20 cellular contexts compared by ENCODE assay signal in the genomic region with DNA sequence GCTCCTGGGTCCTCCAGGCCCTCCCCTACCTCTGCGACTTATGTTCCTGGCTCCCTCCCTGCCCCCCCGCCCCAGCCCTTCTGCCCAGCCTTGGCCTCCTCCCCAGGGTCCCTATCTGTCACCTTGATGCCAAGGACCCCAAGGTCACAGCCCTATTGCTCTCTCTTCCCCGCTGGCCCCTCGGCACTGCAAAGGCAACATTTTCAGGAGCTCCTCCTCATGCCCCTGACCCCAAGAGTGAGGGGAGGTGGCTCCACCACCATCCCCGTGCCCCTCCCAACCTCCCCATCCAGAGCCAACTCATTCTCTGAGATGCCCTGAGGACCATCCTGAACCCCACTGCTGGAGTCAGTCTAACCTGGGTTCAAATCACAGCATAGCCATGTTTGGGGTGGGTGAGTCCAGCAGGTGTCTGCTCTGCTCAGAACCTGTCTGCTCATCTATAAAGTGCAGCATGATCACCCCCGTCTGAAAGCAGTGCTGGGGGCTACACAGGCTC. TPM values are rescaled to one million over a fixed set of nuclear protein-coding genes. Genes with fewer than 3 reads are reported as not detected.
DNase-seq lines count a peak whose midpoint lies in the region; ATAC-seq and TF ChIP-seq lines count a peak whose summit lies in the region.
"Had no signal": no experiment of that assay in that cellular context is flagged by ENCODE, and none has a peak within 500 bp of the region (broad histone marks: within the 10 kb centered on the region; RNA-seq: fewer than 3 reads in every experiment).

No MANE protein-coding gene starts in this region.

- intact Hi-C loops in breast epithelium (cut with DNase I; ENCODE audit: low total_unique reads), result no loop called here
- intact Hi-C loops in MCF 10A (cut with micrococcal nuclease), result no loop called here
- intact Hi-C loops in right cardiac atrium (cut with DNase I), result no loop called here

- H3K36me3 Mint-ChIP-seq in MCF 10A (ENCODE audit: insufficient read depth, unreplicated experiment) (no peaks in the 10 kb centered on the region), type B pancreatic cell (no peaks in the 10 kb centered on the region)
- H3K36me3 Mint-ChIP-seq: memory B cell; stimulated activated effector memory CD8-positive, alpha-beta T cell treated with anti-CD3 and anti-CD28 coated beads, Interleukin-12 subunit alpha, Interleukin-12 subunit beta, amount 100 ng/mL, for 72 hours had no signal

- ATAC-seq in right cardiac atrium (no peak), GM21619 (IDR thresholded peaks at IDR 0.05; ENCODE audit: unreplicated experiment) (no peak)
- ATAC-seq: activated CD4-positive, CD25-positive, alpha-beta regulatory T cell treated with anti-CD3 and anti-CD28 coated beads, Interleukin-2, amount 50 U/mL, for 24 hours; activated naive CD8-positive, alpha-beta T cell treated with anti-CD3 and anti-CD28 coated beads, Interleukin-2, amount 50 U/mL, for 24 hours; stimulated activated effector memory CD8-positive, alpha-beta T cell treated with anti-CD3 and anti-CD28 coated beads, Interleukin-12 subunit alpha, Interleukin-12 subunit beta, amount 100 ng/mL, for 72 hours had no signal

- H3K9me3 Mint-ChIP-seq in MCF 10A (ENCODE audit: unreplicated experiment) (no peaks in the 10 kb centered on the region), type B pancreatic cell (no peaks in the 10 kb centered on the region)
- H3K9me3 Mint-ChIP-seq: activated naive CD8-positive, alpha-beta T cell treated with anti-CD3 and anti-CD28 coated beads, Interleukin-2, amount 50 U/mL, for 24 hours; CD8-positive, alpha-beta memory T cell; memory B cell; stimulated activated effector memory CD8-positive, alpha-beta T cell treated with anti-CD3 and anti-CD28 coated beads, Interleukin-12 subunit alpha, Interleukin-12 subunit beta, amount 100 ng/mL, for 72 hours had no signal

- no peaks in the 10 kb centered on the region for H3K79me2 ChIP-seq in osteoblast (ENCODE audit: insufficient read depth, low read length)

- DNase-seq in breast epithelium (ENCODE audit: low spot score in 2 of 2) (peak in 1 of 2 donors; percentile 45), MCF 10A (ENCODE audit: unreplicated experiment) (no peak), right cardiac atrium (peak in 1 of 3 donors; percentile 42), osteoblast (ENCODE audit: insufficient read length, low spot score, missing footprints) (peak; percentile 44), type B pancreatic cell (ENCODE audit: extremely low spot score, unreplicated experiment) (no peak), middle frontal gyrus (ENCODE audit: extremely low spot score, low spot score) (no peak), glomerular visceral epithelial cell (ENCODE audit: extremely low spot score) (no peak)
- DNase-seq: activated naive CD8-positive, alpha-beta T cell treated with anti-CD3 and anti-CD28 coated beads, Interleukin-2, amount 50 U/mL, for 24 hours; CD8-positive, alpha-beta memory T cell; Karpas-422; NCI-H1436 treated with DMSO at 0.1 percent for 48 hours; NCI-H524 treated with DMSO at 0.1 percent for 48 hours; stimulated activated CD4-positive, alpha-beta T cell treated with anti-CD3 and anti-CD28 coated beads, Interleukin-4, amount 100 ng/mL, for 1 hour; T-helper 1 cell had no signal

- BruUV-seq in MCF 10A (replicated peaks; lab: Mats Ljungman, UMichigan), result no TSS peak

- H3K27me3 ChIP-seq in breast epithelium, result no peaks in the 10 kb centered on the region
- H3K27me3 ChIP-seq in right cardiac atrium (ENCODE audit: control insufficient read depth, insufficient read depth), result no peaks in the 10 kb centered on the region
- peaks cover 49% of the 10 kb centered on the region for H3K27me3 ChIP-seq in osteoblast (ENCODE audit: insufficient read depth, low read length)

- H3K4me3 ChIP-seq in breast epithelium, result peak overlapping the region; percentile 31 to 66 (median 32)
- H3K4me3 ChIP-seq in right cardiac atrium (ENCODE audit: low read length), result peak overlapping the region; percentile 34
- no peak overlapping the region for H3K4me3 ChIP-seq in osteoblast (ENCODE audit: insufficient read depth, low read length)

- CTCF ChIA-PET in MCF 10A (lab: Yijun Ruan, JAX), result interaction anchor here (0.7 kb wide), 1 partner anchor 37 kb away, joined by 3 read pairs; no protein-coding TSS in a partner anchor

- no peak for TF ChIP-seq POLR2A in breast epithelium (IDR thresholded peaks at IDR 0.05)

- peaks cover 4% of the 10 kb centered on the region for H4K20me1 ChIP-seq in osteoblast (ENCODE audit: insufficient read depth, low read length)

- no peak overlapping the region for H3K4me2 ChIP-seq in osteoblast (ENCODE audit: insufficient read depth, low read length)

- peak overlapping the region in 1 of 2 donors; percentile 68 for H3K27ac ChIP-seq in breast epithelium
- H3K27ac ChIP-seq in right cardiac atrium (ENCODE audit: low read length), result peak overlapping the region; percentile 65
- no peak overlapping the region for H3K27ac ChIP-seq in osteoblast (ENCODE audit: low read depth, low read length)

- no peak overlapping the region for H3K4me3 Mint-ChIP-seq in MCF 10A (ENCODE audit: unreplicated experiment)
- peak overlapping the region; percentile 39 for H3K4me3 Mint-ChIP-seq in type B pancreatic cell
- H3K4me3 Mint-ChIP-seq: activated naive CD8-positive, alpha-beta T cell treated with anti-CD3 and anti-CD28 coated beads, Interleukin-2, amount 50 U/mL, for 24 hours; CD8-positive, alpha-beta memory T cell; memory B cell; stimulated activated effector memory CD8-positive, alpha-beta T cell treated with anti-CD3 and anti-CD28 coated beads, Interleukin-12 subunit alpha, Interleukin-12 subunit beta, amount 100 ng/mL, for 72 hours had no signal

- POLR2A ChIA-PET in MCF 10A (lab: Yijun Ruan, JAX), result no interaction called here

- no peaks in the 10 kb centered on the region for H3K4me1 Mint-ChIP-seq in MCF 10A (ENCODE audit: insufficient read depth, unreplicated experiment)
- peaks cover 5% of the 10 kb centered on the region for H3K4me1 Mint-ChIP-seq in type B pancreatic cell (ENCODE audit: unreplicated experiment)
- H3K4me1 Mint-ChIP-seq: activated naive CD8-positive, alpha-beta T cell treated with anti-CD3 and anti-CD28 coated beads, Interleukin-2, amount 50 U/mL, for 24 hours; CD8-positive, alpha-beta memory T cell had no signal

- H3K27me3 Mint-ChIP-seq in MCF 10A (ENCODE audit: insufficient read depth, unreplicated experiment) (peaks cover 34% of the 10 kb centered on the region), type B pancreatic cell (peaks cover 50% of the 10 kb centered on the region)

- TF ChIP-seq CTCF in breast epithelium (IDR thresholded peaks at IDR 0.05) (no peak), MCF 10A (IDR thresholded peaks at IDR 0.05; ENCODE audit: unreplicated experiment) (no peak), osteoblast (IDR thresholded peaks at IDR 0.05; ENCODE audit: extremely low read depth, low read depth, low read length) (no peak), type B pancreatic cell (conservative IDR thresholded peaks at IDR 0.05) (no peak)

- no peak overlapping the region for H2AFZ ChIP-seq in osteoblast (ENCODE audit: low read length)

- H3K27ac Mint-ChIP-seq in MCF 10A (ENCODE audit: low read depth, unreplicated experiment) (no peak overlapping the region), type B pancreatic cell (no peak overlapping the region)
- H3K27ac Mint-ChIP-seq: activated naive CD8-positive, alpha-beta T cell treated with anti-CD3 and anti-CD28 coated beads, Interleukin-2, amount 50 U/mL, for 24 hours; CD8-positive, alpha-beta memory T cell; memory B cell; stimulated activated effector memory CD8-positive, alpha-beta T cell treated with anti-CD3 and anti-CD28 coated beads, Interleukin-12 subunit alpha, Interleukin-12 subunit beta, amount 100 ng/mL, for 72 hours had no signal

- WGBS in right cardiac atrium, result 50% methylated on average over 6 of the region's 6 CpGs

- peaks cover 0 to 6% of the 10 kb centered on the region in 2 donors for H3K4me1 ChIP-seq in breast epithelium
- peaks cover 36% of the 10 kb centered on the region for H3K4me1 ChIP-seq in right cardiac atrium (ENCODE audit: control insufficient read depth, insufficient read depth, low read length)
- no peaks in the 10 kb centered on the region for H3K4me1 ChIP-seq in osteoblast (ENCODE audit: insufficient read depth, low read length)

- H3K9me3 ChIP-seq in breast epithelium, result no peaks in the 10 kb centered on the region
- H3K9me3 ChIP-seq in right cardiac atrium (ENCODE audit: control insufficient read depth, low read length), result no peaks in the 10 kb centered on the region
- H3K9me3 ChIP-seq in osteoblast (ENCODE audit: low read depth, low read length), result no peaks in the 10 kb centered on the region

- H3K36me3 ChIP-seq in breast epithelium (no peaks in the 10 kb centered on the region), osteoblast (ENCODE audit: insufficient read depth, low read length) (no peaks in the 10 kb centered on the region)

RNA-seq across cellular contexts. Expression of gene LIMS2, which starts 11.7 kb away (rescaled TPM):
- total RNA-seq in breast epithelium, result 10 to 100 TPM in 2 of 3 donors, 1 to 10 TPM in 1; 9.5 to 27.9 (median 19.4) TPM
- not detected in 2 replicates for total RNA-seq in MCF 10A (2022)
- total RNA-seq in right cardiac atrium, result 100 to 1,000 TPM; 163 to 224 (median 209) TPM
- polyA plus RNA-seq in right cardiac atrium, result 178 TPM
- 11.2 and 14.8 TPM in 2 replicates for total RNA-seq in osteoblast
- total RNA-seq in type B pancreatic cell (ENCODE audit: low replicate concordance), result 13.1 and 20.5 TPM in 2 replicates

RNA-seq across cellular contexts. Expression of gene GPR17, which starts 17.7 kb away (rescaled TPM):
- total RNA-seq in breast epithelium (not detected), MCF 10A (2022) (not detected in 2 replicates), right cardiac atrium (under 1 TPM in 2 of 4 donors, not detected in 2; 0.31 to 0.40 TPM), osteoblast (not detected in 2 replicates), type B pancreatic cell (ENCODE audit: low replicate concordance) (0.19 TPM in 1 of 2 replicates, not detected in the other)
- polyA plus RNA-seq in right cardiac atrium, result 4.0 TPM
- total RNA-seq: CD8-positive, alpha-beta memory T cell; G401; H4 had no signal
- polyA plus RNA-seq: CD8-positive, alpha-beta memory T cell had no signal

RNA-seq across cellular contexts. Expression of gene SFT2D3, which starts 37.7 kb away (rescaled TPM):
- 10 to 100 TPM in 2 of 3 donors, 1 to 10 TPM in 1; 9.8 to 12.3 (median 10.9) TPM for total RNA-seq in breast epithelium
- total RNA-seq in MCF 10A (2022), result 3.6 and 4.1 TPM in 2 replicates
- total RNA-seq in right cardiac atrium, result 1 to 10 TPM; 3.6 to 5.0 (median 4.4) TPM
- 3.3 TPM for polyA plus RNA-seq in right cardiac atrium
- total RNA-seq in osteoblast, result 5.8 and 6.5 TPM in 2 replicates
- total RNA-seq in type B pancreatic cell (ENCODE audit: low replicate concordance), result 10.7 and 12.5 TPM in 2 replicates

Comparison
In these comparisons a context has a peak if more than half of its experiments do, and no peak if none do; other contexts are left out.
1. RNA of gene LIMS2, which starts 11.7 kb away (total RNA-seq): 163 to 224 TPM in right cardiac atrium, 9.5 to 27.9 TPM in breast epithelium, 11.2 to 14.8 TPM in osteoblast and 13.1 to 20.5 TPM in type B pancreatic cell; not detected in MCF 10A; every median in the first group is over 10 times any median in the second.